ENCODE assay signal across 21 cellular contexts in genomic region chr16:2061526-2061925, GRCh38. TPM values are rescaled to one million over a fixed set of nuclear protein-coding genes. Genes with fewer than 3 reads are reported as not detected.
DNase-seq lines count a peak whose midpoint lies in the region; ATAC-seq and TF ChIP-seq lines count a peak whose summit lies in the region.
"Had no signal": no experiment of that assay in that cellular context is flagged by ENCODE, and none has a peak within 500 bp of the region (broad histone marks: within the 10 kb centered on the region; RNA-seq: fewer than 3 reads in every experiment).

No MANE protein-coding gene starts in this region.

- no peak for TF ChIP-seq CTCF in glutamatergic neuron (IDR thresholded peaks at IDR 0.05; ENCODE audit: partially characterized antibody, unreplicated experiment)

- H3K27me3 Mint-ChIP-seq in glutamatergic neuron (ENCODE audit: unreplicated experiment) = peaks cover 7% of the 10 kb centered on the region
- H3K27me3 Mint-ChIP-seq: CD4-positive, alpha-beta T cell; CD8-positive, alpha-beta memory T cell had no signal

- no peak overlapping the region for H3K27ac Mint-ChIP-seq in glutamatergic neuron (ENCODE audit: unreplicated experiment)
- H3K27ac Mint-ChIP-seq: CD4-positive, alpha-beta T cell had no signal

- H3K9ac ChIP-seq in BLaER1 (peak overlapping the region; percentile 61), NT2/D1 (ENCODE audit: insufficient read length, low read depth) (peak overlapping the region; percentile 42)
- H3K9ac ChIP-seq: GM23248 had no signal

- H3K4me1 Mint-ChIP-seq in glutamatergic neuron (ENCODE audit: low read depth, unreplicated experiment) = peaks cover 3% of the 10 kb centered on the region
- H3K4me1 Mint-ChIP-seq: CD8-positive, alpha-beta memory T cell had no signal

- in situ Hi-C loops in G401 (cut with HindIII; ENCODE audit: low sequenced_read_pairs) = no loop called here

- H3K27me3 ChIP-seq in BLaER1 (no peaks in the 10 kb centered on the region), NT2/D1 (ENCODE audit: insufficient read depth, insufficient read length) (no peaks in the 10 kb centered on the region)
- H3K27me3 ChIP-seq: BE2C had no signal

- H3K4me2 ChIP-seq in BLaER1 = peak overlapping the region; percentile 95
- H3K4me2 ChIP-seq: A549 had no signal

- H3K27ac ChIP-seq in BLaER1 = peak overlapping the region; percentile 70
- H3K27ac ChIP-seq: A549, C4-2B, GM23248 had no signal

- H3K4me3 ChIP-seq in BLaER1 (0 out of 2 replicates have a peak overlapping the region, but pooled peaks have one; percentile 22), NT2/D1 (ENCODE audit: insufficient read length, low read depth) (no peak overlapping the region)
- H3K4me3 ChIP-seq: A549, GM23248 had no signal

- peaks cover 60% of the 10 kb centered on the region for H4K20me1 ChIP-seq in BLaER1

- H3K4me1 ChIP-seq in BLaER1 = peaks cover 82% of the 10 kb centered on the region
- peaks cover 11% of the 10 kb centered on the region for H3K4me1 ChIP-seq in NT2/D1 (ENCODE audit: insufficient read depth, insufficient read length)
- H3K4me1 ChIP-seq: A549, BE2C had no signal

- DNase-seq in NT2/D1 (ENCODE audit: low read depth, low spot score) (no peak), glutamatergic neuron (no peak), G401 (ENCODE audit: low spot score) (no peak)
- DNase-seq: 8988T; ACHN; AML-193; BE2C; CD4-positive, alpha-beta T cell; CD8-positive, alpha-beta memory T cell; DMS 273 treated with DMSO at 0.1 percent for 48 hours; DMS79; EL; GF-D8; GM23248; H7; HCEC 1CT had no signal

- H3K9me3 ChIP-seq in BLaER1 (no peaks in the 10 kb centered on the region), NT2/D1 (ENCODE audit: insufficient read depth, low read length) (no peaks in the 10 kb centered on the region)
- H3K9me3 ChIP-seq: A549, BE2C had no signal

- peak overlapping the region; percentile 64 for H3K4me3 Mint-ChIP-seq in glutamatergic neuron (ENCODE audit: unreplicated experiment)
- H3K4me3 Mint-ChIP-seq: CD4-positive, alpha-beta T cell; CD8-positive, alpha-beta memory T cell had no signal

- H3K36me3 Mint-ChIP-seq in glutamatergic neuron (ENCODE audit: unreplicated experiment) = peaks cover 4% of the 10 kb centered on the region

- H3K36me3 ChIP-seq in BLaER1 (peaks cover 72% of the 10 kb centered on the region), NT2/D1 (ENCODE audit: insufficient read depth, insufficient read length, low read length) (peaks cover 83% of the 10 kb centered on the region)

- ATAC-seq in GM19035 (IDR thresholded peaks at IDR 0.05; ENCODE audit: unreplicated experiment) (no peak), GM19467 (IDR thresholded peaks at IDR 0.05; ENCODE audit: unreplicated experiment) (no peak)

- H3K9me3 Mint-ChIP-seq in glutamatergic neuron (ENCODE audit: unreplicated experiment) = peaks cover 13% of the 10 kb centered on the region
- H3K9me3 Mint-ChIP-seq: CD4-positive, alpha-beta T cell; CD8-positive, alpha-beta memory T cell had no signal

RNA-seq across cellular contexts. Expression of gene TSC2, which starts 13.7 kb away (rescaled TPM):
- total RNA-seq in glutamatergic neuron (ENCODE audit: unreplicated experiment) = 215 TPM
- total RNA-seq in G401 (2014; rRNA removed; shearing (Covaris generic)) = 23.3 and 36.4 TPM in 2 replicates

RNA-seq across cellular contexts. Expression of gene NTHL1, which starts 13.9 kb away (rescaled TPM):
- 194 TPM for total RNA-seq in glutamatergic neuron (ENCODE audit: unreplicated experiment)
- total RNA-seq in G401 (2014; rRNA removed; shearing (Covaris generic)) = 25.2 and 36.6 TPM in 2 replicates

RNA-seq across cellular contexts. Expression of gene NHERF2, which starts 34.8 kb away (rescaled TPM):
- 22.3 TPM for total RNA-seq in glutamatergic neuron (ENCODE audit: unreplicated experiment)
- 20.5 and 28.9 TPM in 2 replicates for total RNA-seq in G401 (2014; rRNA removed; shearing (Covaris generic))

RNA-seq across cellular contexts. Expression of gene NPW, which starts 41.9 kb away (rescaled TPM):
- total RNA-seq in glutamatergic neuron (ENCODE audit: unreplicated experiment) = 0.91 TPM
- not detected in 2 replicates for total RNA-seq in G401 (2014; rRNA removed; shearing (Covaris generic))
- total RNA-seq: GM23248 had no signal

RNA-seq across cellular contexts. Expression of gene ZNF598, which starts 51.9 kb away (rescaled TPM):
- 90.4 TPM for total RNA-seq in glutamatergic neuron (ENCODE audit: unreplicated experiment)
- total RNA-seq in G401 (2014; rRNA removed; shearing (Covaris generic)) = 58.0 and 72.1 TPM in 2 replicates
